ENCODE assay signal across 18 cellular contexts in genomic region chr4:88828846-88829245, GRCh38.
"Had no signal": no experiment of that assay in that cellular context is flagged by ENCODE, and none has a peak within 500 bp of the region (broad histone marks: within the 10 kb centered on the region; RNA-seq: fewer than 3 reads in every experiment).

No MANE protein-coding gene starts in this region.

- H3K4me3 ChIP-seq: smooth muscle cell, suprapubic skin, upper lobe of left lung had no signal

- DNase-seq: activated CD4-positive, alpha-beta T cell treated with anti-CD3 and anti-CD28 coated beads, Interleukin-2, amount 50 U/mL, for 4 hours; activated naive CD4-positive, alpha-beta T cell; activated naive CD8-positive, alpha-beta T cell treated with anti-CD3 and anti-CD28 coated beads, Interleukin-2, amount 10 ng/mL, durations not matched to agents 7 days and 5 days; activated T-cell treated with anti-CD3 and anti-CD28 coated beads for 4 hours; islet precursor cell; mesenchymal stem cell; nucleus accumbens; right cardiac atrium; stimulated activated naive CD8-positive, alpha-beta T cell treated with anti-CD3 and anti-CD28 coated beads, Interleukin-15, Interleukin-2, amounts not matched to agents 100 U/mL and 50 U/mL, for 24 hours; T1000; upper lobe of left lung had no signal

- FAIRE-seq: astrocyte, colon had no signal

- H3K36me3 ChIP-seq: suprapubic skin, upper lobe of left lung had no signal

- ATAC-seq: activated CD4-positive, CD25-positive, alpha-beta regulatory T cell treated with anti-CD3 and anti-CD28 coated beads, Interleukin-2, amount 50 U/mL, for 24 hours; esophagus mucosa; left lobe of liver; stimulated activated naive CD8-positive, alpha-beta T cell treated with anti-CD3 and anti-CD28 coated beads, Interleukin-15, Interleukin-2, amounts not matched to agents 100 U/mL and 50 U/mL, for 24 hours had no signal

- H3K27ac ChIP-seq: suprapubic skin, upper lobe of left lung had no signal

- H3K9me3 ChIP-seq: suprapubic skin, upper lobe of left lung had no signal

- H3K27me3 ChIP-seq: suprapubic skin, upper lobe of left lung had no signal
